ENCODE assay signal across 1 cellular context in the genomic region with DNA sequence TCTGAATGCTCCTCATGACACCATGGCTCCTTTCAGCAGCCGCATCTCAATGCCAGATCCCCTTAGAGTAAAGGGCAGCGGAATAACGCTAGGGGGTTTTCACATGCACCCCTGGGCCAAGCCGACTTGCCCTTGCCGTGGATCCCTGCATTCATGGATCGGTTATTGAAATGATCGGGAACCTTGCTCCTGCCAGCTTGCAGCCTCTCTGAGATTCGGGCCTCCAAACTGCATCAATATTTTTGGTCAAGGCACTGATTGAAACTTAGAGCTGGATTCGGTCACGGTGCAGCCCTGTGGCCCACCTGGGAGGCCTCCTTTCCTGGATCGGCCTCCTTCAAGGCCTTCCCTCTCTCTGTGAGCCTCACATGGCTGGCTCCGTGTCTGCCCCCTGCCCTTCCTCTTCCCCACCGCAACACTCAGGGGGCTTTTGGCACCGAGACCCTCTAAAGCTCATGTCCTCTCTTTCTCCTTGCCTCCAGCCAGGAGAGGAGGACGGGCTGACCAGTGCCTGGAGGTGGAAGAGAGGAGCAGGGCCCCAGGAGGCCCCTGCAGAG.
TF ChIP-seq lines count a peak whose summit lies in the region.

No MANE protein-coding gene starts in this region.

TF ChIP-seq in endothelial cell of umbilical vein, 7 proteins besides CTCF, POLR2A, EP300 and RAD21:
- no peak for TF ChIP-seq MYC (IDR thresholded peaks at IDR 0.05; ENCODE audit: low read depth, low read length)
- no peak for TF ChIP-seq POLR2AphosphoS5 (IDR thresholded peaks at IDR 0.05; ENCODE audit: insufficient read depth, low read depth, low read length)
- TF ChIP-seq, protein P1, sequence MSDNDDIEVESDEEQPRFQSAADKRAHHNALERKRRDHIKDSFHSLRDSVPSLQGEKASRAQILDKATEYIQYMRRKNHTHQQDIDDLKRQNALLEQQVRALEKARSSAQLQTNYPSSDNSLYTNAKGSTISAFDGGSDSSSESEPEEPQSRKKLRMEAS (IDR thresholded peaks at IDR 0.05; ENCODE audit: insufficient read depth, insufficient read length): no peak
- no peak for TF ChIP-seq FOS (IDR thresholded peaks at IDR 0.05; ENCODE audit: borderline replicate concordance, insufficient read depth, low read length)
- TF ChIP-seq GATA2 (IDR thresholded peaks at IDR 0.05; ENCODE audit: insufficient read depth, insufficient read length, low read depth, low read length): no peak
- no peak for TF ChIP-seq EZH2 (IDR thresholded peaks at IDR 0.05; ENCODE audit: borderline replicate concordance, low read depth, low read length, severe bottlenecking)
- no peak for TF ChIP-seq JUN (IDR thresholded peaks at IDR 0.05; ENCODE audit: borderline replicate concordance, insufficient read depth, insufficient read length, low read depth)
